ENCODE assay signal across 12 cellular contexts in genomic region chr6:15331143-15331542, GRCh38.
DNase-seq lines count a peak whose midpoint lies in the region; ATAC-seq and TF ChIP-seq lines count a peak whose summit lies in the region.
"Had no signal": no experiment of that assay in that cellular context is flagged by ENCODE, and none has a peak within 500 bp of the region (broad histone marks: within the 10 kb centered on the region; RNA-seq: fewer than 3 reads in every experiment).

No MANE protein-coding gene starts in this region.

- H3K9ac ChIP-seq in PC-3 (ENCODE audit: low read length), result no peak overlapping the region

- peaks cover 4% of the 10 kb centered on the region for H3K36me3 Mint-ChIP-seq in activated naive CD4-positive, alpha-beta T cell treated with anti-CD3 and anti-CD28 coated beads, Interleukin-2, amount 50 U/mL, for 24 hours
- H3K36me3 Mint-ChIP-seq in type B pancreatic cell, result no peaks in the 10 kb centered on the region

- ATAC-seq in PC-3, result no peak
- no peak for ATAC-seq in activated CD4-positive, CD25-positive, alpha-beta regulatory T cell treated with anti-CD3 and anti-CD28 coated beads, Interleukin-2, amount 50 U/mL, for 24 hours

- no peaks in the 10 kb centered on the region for H3K27me3 Mint-ChIP-seq in activated naive CD4-positive, alpha-beta T cell treated with anti-CD3 and anti-CD28 coated beads, Interleukin-2, amount 50 U/mL, for 24 hours
- no peaks in the 10 kb centered on the region for H3K27me3 Mint-ChIP-seq in type B pancreatic cell
- H3K27me3 Mint-ChIP-seq: CD4-positive, CD25-positive, alpha-beta regulatory T cell had no signal

- H3F3A ChIP-seq in PC-3 (ENCODE audit: low read length, unreplicated experiment), result no peaks in the 10 kb centered on the region

- peaks cover 37% of the 10 kb centered on the region; the same call in 1 of the 2 replicates for H4K20me1 ChIP-seq in PC-3 (ENCODE audit: low read length)

- no peak for DNase-seq in activated naive CD4-positive, alpha-beta T cell (lab: John Stamatoyannopoulos, UW)
- DNase-seq in PC-3, result peak; percentile 37
- peak; percentile 70 for DNase-seq in fibroblast of villous mesenchyme (ENCODE audit: low read depth)
- no peak for DNase-seq in type B pancreatic cell (ENCODE audit: extremely low spot score, unreplicated experiment)
- no peak for DNase-seq in epidermal melanocyte (ENCODE audit: insufficient read length, low spot score)
- no peak for DNase-seq in SW 1271 (lab: John Stamatoyannopoulos, UW)
- DNase-seq: anterior cingulate cortex; CD4-positive, CD25-positive, alpha-beta regulatory T cell; NCI-H748 treated with DMSO at 0.1 percent for 48 hours; stimulated activated CD4-positive, alpha-beta T cell treated with anti-CD3 and anti-CD28 coated beads, Interleukin-12 subunit alpha, Interleukin-12 subunit beta, amount 100 ng/mL, for 4 hours had no signal

- H3K27ac Mint-ChIP-seq in activated naive CD4-positive, alpha-beta T cell treated with anti-CD3 and anti-CD28 coated beads, Interleukin-2, amount 50 U/mL, for 24 hours, result peak overlapping the region; percentile 87
- peak overlapping the region; percentile 55 for H3K27ac Mint-ChIP-seq in type B pancreatic cell

- H3K79me2 ChIP-seq in PC-3 (ENCODE audit: low read length), result peaks cover 99% of the 10 kb centered on the region

- intact Hi-C loops in PC-3 (cut with micrococcal nuclease), result no loop called here

- no peaks in the 10 kb centered on the region for H3K9me3 Mint-ChIP-seq in activated naive CD4-positive, alpha-beta T cell treated with anti-CD3 and anti-CD28 coated beads, Interleukin-2, amount 50 U/mL, for 24 hours
- no peaks in the 10 kb centered on the region for H3K9me3 Mint-ChIP-seq in type B pancreatic cell
- H3K9me3 Mint-ChIP-seq: CD4-positive, CD25-positive, alpha-beta regulatory T cell had no signal

- POLR2A ChIA-PET in PC-3 (lab: Charles Lee; ENCODE audit: unreplicated experiment), result no interaction called here

- H3K4me3 ChIP-seq in PC-3 (ENCODE audit: low read length), result no peak overlapping the region
- H3K4me3 ChIP-seq in fibroblast of villous mesenchyme (ENCODE audit: low read depth, low read length), result no peak overlapping the region

- no peak overlapping the region for H3K27ac ChIP-seq in PC-3 (ENCODE audit: low read length)

- H3K27me3 ChIP-seq in PC-3 (ENCODE audit: low read length), result no peaks in the 10 kb centered on the region

- peaks cover 95% of the 10 kb centered on the region for H3K4me1 Mint-ChIP-seq in activated naive CD4-positive, alpha-beta T cell treated with anti-CD3 and anti-CD28 coated beads, Interleukin-2, amount 50 U/mL, for 24 hours
- peaks cover 83% of the 10 kb centered on the region for H3K4me1 Mint-ChIP-seq in type B pancreatic cell (ENCODE audit: unreplicated experiment)

- H2AFZ ChIP-seq in PC-3 (ENCODE audit: low read length), result no peak overlapping the region

- no peaks in the 10 kb centered on the region for H3K9me3 ChIP-seq in PC-3 (ENCODE audit: low read length)

- BruUV-seq in PC-3 (replicated peaks; lab: Mats Ljungman, UMichigan), result no TSS peak

- no peak overlapping the region for H3K4me2 ChIP-seq in PC-3 (ENCODE audit: low read length)

- H3K4me1 ChIP-seq in PC-3 (ENCODE audit: insufficient read depth, low read length), result peaks cover 32% of the 10 kb centered on the region

- no peaks in the 10 kb centered on the region for H3K9me2 ChIP-seq in PC-3 (replicated peaks; ENCODE audit: low read length)

- CTCF ChIA-PET in PC-3 (lab: Charles Lee), result interaction anchor here (0.6 kb wide), 1 partner anchor 692 kb away, joined by 5 read pairs; no protein-coding TSS in a partner anchor

- no peaks in the 10 kb centered on the region for H3K36me3 ChIP-seq in PC-3 (ENCODE audit: low read depth, low read length)

- no peak for TF ChIP-seq CTCF in PC-3 (conservative IDR thresholded peaks at IDR 0.05; ENCODE audit: low read depth, low read length)
- no peak for TF ChIP-seq CTCF in fibroblast of villous mesenchyme (IDR thresholded peaks at IDR 0.05; ENCODE audit: insufficient read depth, low read depth, low read length)
- TF ChIP-seq CTCF in type B pancreatic cell (conservative IDR thresholded peaks at IDR 0.05), result no peak

- H3K4me3 Mint-ChIP-seq in activated naive CD4-positive, alpha-beta T cell treated with anti-CD3 and anti-CD28 coated beads, Interleukin-2, amount 50 U/mL, for 24 hours, result peak overlapping the region; percentile 57
- no peak overlapping the region for H3K4me3 Mint-ChIP-seq in type B pancreatic cell

Comparison
In these comparisons a context has a peak if more than half of its experiments do, and no peak if none do; other contexts are left out.
1. DNase-seq: peak in PC-3 (single experiment) and fibroblast of villous mesenchyme (single experiment); none in activated naive CD4-positive, alpha-beta T cell (0 of 4), type B pancreatic cell (single experiment), epidermal melanocyte (single experiment) and SW 1271 (0 of 2).